ENCODE assay signal across 20 cellular contexts in the genomic region with DNA sequence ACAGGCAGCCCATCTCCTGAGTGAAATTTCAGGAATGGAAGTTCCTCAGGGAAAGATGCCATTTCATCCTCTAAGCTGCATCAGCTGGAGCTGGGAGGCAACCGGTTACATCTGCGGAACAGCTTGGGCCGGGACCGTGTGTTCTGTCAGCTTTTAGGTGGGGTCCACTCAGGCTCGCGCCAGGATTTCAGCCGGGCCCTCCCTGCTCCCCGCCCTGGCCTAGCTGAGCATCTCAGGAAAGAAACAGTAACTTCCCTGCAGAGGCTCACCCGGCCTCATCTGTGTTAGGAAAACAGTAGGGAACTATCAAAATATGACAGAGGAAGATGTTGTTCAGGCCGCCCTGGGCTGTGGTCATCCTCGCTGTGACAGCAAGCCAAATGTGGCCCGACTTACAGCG.
DNase-seq lines count a peak whose midpoint lies in the region; ATAC-seq and TF ChIP-seq lines count a peak whose summit lies in the region.
"Had no signal": no experiment of that assay in that cellular context is flagged by ENCODE, and none has a peak within 500 bp of the region (broad histone marks: within the 10 kb centered on the region; RNA-seq: fewer than 3 reads in every experiment).

No MANE protein-coding gene starts in this region.

- peak; percentile 96 for ATAC-seq in Right ventricle myocardium inferior
- peak; percentile 67 to 95 (median 86) for ATAC-seq in heart right ventricle
- peak; percentile 86 for ATAC-seq in sciatic nerve
- ATAC-seq in HG02759 (IDR thresholded peaks at IDR 0.05; ENCODE audit: unreplicated experiment): no peak
- ATAC-seq: CD8-positive, alpha-beta T cell; GM12878; HepG2 had no signal

- peaks cover 0 to 4% (median 0%) of the 10 kb centered on the region in 9 donors for H3K4me1 ChIP-seq in heart right ventricle
- H3K4me1 ChIP-seq: BLaER1 had no signal

- no peak for TF ChIP-seq CTCF in heart right ventricle (IDR thresholded peaks at IDR 0.05)

- intact Hi-C loops in Right ventricle myocardium inferior (cut with DNase I) (no loop called here), cardiac septum (cut with DNase I) (no loop called here), heart right ventricle (cut with DNase I) (loop anchor here in 1 of 10 donors (10.0 kb wide), 1 partner anchor 153 kb away; no protein-coding TSS in a partner anchor), sciatic nerve (cut with DNase I) (no loop called here)

- no peak overlapping the region for H3K4me3 ChIP-seq in heart right ventricle
- H3K4me3 ChIP-seq: BLaER1, GM12878 had no signal

- H3K27me3 ChIP-seq in heart right ventricle: peaks cover 0 to 29% (median 0%) of the 10 kb centered on the region in 7 donors

- no peaks in the 10 kb centered on the region for H3K9me3 ChIP-seq in heart right ventricle
- H3K9me3 ChIP-seq: BLaER1 had no signal

- DNase-seq in Right ventricle myocardium inferior (ENCODE audit: missing footprints) (peak; percentile 74), cardiac septum (ENCODE audit: low spot score) (no peak), heart right ventricle (peak; percentile 15 to 53), sciatic nerve (ENCODE audit: low spot score) (peak; percentile 58), A172 (ENCODE audit: low spot score) (no peak), DMS 273 treated with DMSO at 0.1 percent for 48 hours (lab: John Stamatoyannopoulos, UW) (no peak)
- DNase-seq in activated CD8-positive, alpha-beta memory T cell treated with anti-CD3 and anti-CD28 coated beads, Interleukin-2, amount 50 U/mL, for 4 hours: no peak
- DNase-seq: CD8-positive, alpha-beta T cell; DMS79 treated with DMSO at 0.1 percent for 48 hours; GOT3; KG1; NCI-H1436 treated with DMSO at 0.1 percent for 48 hours; NCI-H2081 treated with DMSO at 0.1 percent for 48 hours; NCI-H510A; NCI-H774 had no signal

- WGBS in heart right ventricle, 2 donors: 58 to 75% methylated on average over 13 of the region's 13 CpGs

- no peak overlapping the region for H3K27ac ChIP-seq in heart right ventricle
- H3K27ac ChIP-seq: 22Rv1, BLaER1 had no signal

- H3K36me3 ChIP-seq in heart right ventricle: no peaks in the 10 kb centered on the region
- H3K36me3 ChIP-seq: BLaER1 had no signal

Comparison
In these comparisons a context has a peak if more than half of its experiments do, and no peak if none do; other contexts are left out.
1. DNase-seq: peak in Right ventricle myocardium inferior (single experiment), heart right ventricle (2 of 2) and sciatic nerve (single experiment); none in cardiac septum (single experiment), A172 (single experiment), activated CD8-positive, alpha-beta memory T cell treated with anti-CD3 and anti-CD28 coated beads, Interleukin-2, amount 50 U/mL, for 4 hours (single experiment) and DMS 273 treated with DMSO at 0.1 percent for 48 hours (single experiment).